Comparison of ENCODE assay signal across 9 cellular contexts in genomic region chr1:230425252-230426061, GRCh38. TPM values are rescaled to one million over a fixed set of nuclear protein-coding genes. Genes with fewer than 3 reads are reported as not detected.
A peak's percentile ranks its signal among the peaks of the same experiment; 100 is the strongest.
DNase-seq lines count a peak whose midpoint lies in the region; ATAC-seq, FAIRE-seq and TF ChIP-seq lines count a peak whose summit lies in the region.
"Had no signal": no experiment of that assay in that cellular context is flagged by ENCODE, and none has a peak within 500 bp of the region (broad histone marks: within the 10 kb centered on the region; RNA-seq: fewer than 3 reads in every experiment).

No MANE protein-coding gene starts in this region.

- H3K27me3 ChIP-seq in DND-41 (ENCODE audit: insufficient read depth, low read length, poor library complexity) = peaks cover 33% of the 10 kb centered on the region

- no peak overlapping the region for H3K27ac ChIP-seq in DND-41 (ENCODE audit: low read length)
- H3K27ac ChIP-seq: epithelial cell of prostate had no signal

- no peak overlapping the region; a peak in 1 of 4 replicates for H3K4me3 ChIP-seq in DND-41 (ENCODE audit: low read depth in 1 of 2, low read length in 2 of 2)

- H3K79me2 ChIP-seq in DND-41 (ENCODE audit: insufficient read depth, low read length) = no peaks in the 10 kb centered on the region

- H3K9ac ChIP-seq in DND-41 (ENCODE audit: low read depth, low read length) = no peak overlapping the region

- no peak for DNase-seq in DND-41
- peak; percentile 46 for DNase-seq in cerebellum (ENCODE audit: low spot score)
- no peak for DNase-seq in natural killer cell
- no peak for DNase-seq in NCI-H2081 treated with DMSO at 0.1 percent for 48 hours (lab: John Stamatoyannopoulos, UW)
- no peak for DNase-seq in D721Med (ENCODE audit: insufficient read length, low spot score)
- DNase-seq in HPDE6-E6E7 (ENCODE audit: extremely low spot score) = no peak
- DNase-seq in HT-29 (ENCODE audit: low spot score) = no peak

- no peaks in the 10 kb centered on the region for H4K20me1 ChIP-seq in DND-41 (ENCODE audit: insufficient read depth, low read length)

- H3K9me3 ChIP-seq in DND-41 (ENCODE audit: insufficient read depth, low read length, severe bottlenecking) = no peaks in the 10 kb centered on the region

- no peak for FAIRE-seq in D721Med (lab: Jason Lieb, UNC)

- H3K4me1 ChIP-seq in DND-41 (ENCODE audit: insufficient read depth, low read length) = peaks cover 4% of the 10 kb centered on the region; the same call in 1 of the 2 replicates

- H2AFZ ChIP-seq in DND-41 (ENCODE audit: low read depth, low read length) = no peak overlapping the region

- TF ChIP-seq CTCF in DND-41 (IDR thresholded peaks at IDR 0.05; ENCODE audit: borderline replicate concordance, extremely low read depth, low read length, poor library complexity, severe bottlenecking) (no peak), natural killer cell (IDR thresholded peaks at IDR 0.05) (no peak), D721Med (IDR thresholded peaks at IDR 0.05; ENCODE audit: insufficient read depth, missing control alignments) (no peak)

- intact Hi-C loops in natural killer cell (cut with micrococcal nuclease) = no loop called here

- H3K4me1 Mint-ChIP-seq in natural killer cell = peaks cover 23 to 25% of the 10 kb centered on the region in 2 donors

- no peak overlapping the region for H3K27ac Mint-ChIP-seq in natural killer cell

- H3K36me3 ChIP-seq in DND-41 (ENCODE audit: insufficient read depth, low read length) = no peaks in the 10 kb centered on the region

- H3K27me3 Mint-ChIP-seq in natural killer cell (ENCODE audit: low read depth in 2 of 2) = peaks cover 53 to 66% of the 10 kb centered on the region in 2 donors

- peak overlapping the region; percentile 78 for H3K4me3 Mint-ChIP-seq in natural killer cell

- ATAC-seq in DND-41 (ENCODE audit: insufficient read depth, low read depth) = no peak
- ATAC-seq in HG03521 (IDR thresholded peaks at IDR 0.05; ENCODE audit: unreplicated experiment) = peak; percentile 15
- ATAC-seq in natural killer cell = peak in 1 of 3 donors; percentile 3

- peaks cover 7% of the 10 kb centered on the region for H3K36me3 Mint-ChIP-seq in natural killer cell

- H3K9me3 Mint-ChIP-seq in natural killer cell = peaks cover 2% of the 10 kb centered on the region in 2 donors

- peak overlapping the region; percentile 30; the same call in 1 of the 2 replicates for H3K4me2 ChIP-seq in DND-41 (ENCODE audit: insufficient read depth, low read length)

RNA-seq across cellular contexts. Expression of gene PGBD5, which starts 0.7 kb away (rescaled TPM):
- total RNA-seq in cerebellum (21.4 TPM), natural killer cell (under 1 TPM in 2 of 3 donors, not detected in 1; 0.02 to 0.90 TPM)
- total RNA-seq in HT-29 (2014; rRNA removed; shearing (Covaris generic)) = not detected in 2 replicates

Comparison
In these comparisons a context has a peak if more than half of its experiments do, and no peak if none do; other contexts are left out.
1. RNA of gene PGBD5, which starts 0.7 kb away (total RNA-seq): 21.4 TPM in cerebellum (single experiment); 0.02 to 0.90 TPM in natural killer cell and not detected in HT-29; every median in the first group is over 10 times any median in the second.